Comparison of ENCODE assay signal across 28 cellular contexts in the genomic region with DNA sequence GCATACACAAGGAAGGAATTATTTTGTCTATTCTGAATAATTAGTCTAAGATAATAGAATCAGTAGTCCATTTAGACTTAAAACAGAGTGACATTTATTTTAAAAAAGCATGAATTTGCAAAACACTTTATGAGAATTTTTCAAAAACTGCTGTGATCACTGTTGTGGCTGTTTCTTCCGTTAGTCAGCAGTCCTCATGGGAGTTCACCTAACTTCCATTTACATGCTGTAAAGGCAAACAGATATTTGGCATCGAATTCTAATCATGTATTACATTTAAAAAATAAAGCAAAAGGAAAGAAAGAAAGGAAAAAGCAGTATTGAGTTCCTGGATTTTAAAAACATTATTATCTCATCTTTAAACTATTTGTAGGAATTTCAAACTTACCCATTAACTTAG.
"Had no signal": no experiment of that assay in that cellular context is flagged by ENCODE, and none has a peak within 500 bp of the region (broad histone marks: within the 10 kb centered on the region; RNA-seq: fewer than 3 reads in every experiment).

No MANE protein-coding gene starts in this region.

- H3K4me1 Mint-ChIP-seq: activated naive CD4-positive, alpha-beta T cell treated with anti-CD3 and anti-CD28 coated beads, Interleukin-2, amount 50 U/mL, for 24 hours; activated naive CD8-positive, alpha-beta T cell treated with anti-CD3 and anti-CD28 coated beads, Interleukin-2, amount 50 U/mL, for 24 hours; activated T-helper 17 cell treated with anti-CD3 and anti-CD28 coated beads, Interleukin-2, amount 50 U/mL, for 72 hours; nephron had no signal

- H3K4me1 ChIP-seq: pancreas, prostate gland, stomach, upper lobe of right lung had no signal

- H3K9me3 Mint-ChIP-seq: activated CD8-positive, alpha-beta T cell treated with anti-CD3 and anti-CD28 coated beads for 36 hours; activated naive CD4-positive, alpha-beta T cell treated with anti-CD3 and anti-CD28 coated beads, Interleukin-2, amount 50 U/mL, for 24 hours; activated naive CD8-positive, alpha-beta T cell treated with anti-CD3 and anti-CD28 coated beads, Interleukin-2, amount 50 U/mL, for 24 hours; activated T-cell treated with anti-CD3 and anti-CD28 coated beads, Interleukin-2, amount 50 U/mL, for 4 hours; activated T-helper 17 cell treated with anti-CD3 and anti-CD28 coated beads, Interleukin-2, amount 50 U/mL, for 72 hours; WTC11 had no signal

- DNase-seq: activated CD4-positive, alpha-beta T cell treated with anti-CD3 and anti-CD28 coated beads, Interleukin-2, amount 50 U/mL, for 1 hour; activated CD8-positive, alpha-beta T cell treated with anti-CD3 and anti-CD28 coated beads for 36 hours; activated naive CD8-positive, alpha-beta T cell treated with anti-CD3 and anti-CD28 coated beads, Interleukin-2, amount 50 U/mL, for 24 hours; activated T-cell treated with anti-CD3 and anti-CD28 coated beads, Interleukin-2, amount 50 U/mL, for 4 hours; amygdala; caudate nucleus; islet precursor cell; left ventricle myocardium inferior; pancreas; retina; sigmoid colon; small intestine; stimulated activated CD4-positive, alpha-beta T cell treated with anti-CD3 and anti-CD28 coated beads, Interleukin-4, amount 100 ng/mL, for 4 hours; stimulated activated CD8-positive, alpha-beta memory T cell treated with anti-CD3 and anti-CD28 coated beads, Interleukin-4, amount 100 ng/mL, for 48 hours; stomach; T-helper 2 cell; tibial artery; upper lobe of right lung had no signal

- H3K27ac Mint-ChIP-seq: activated CD8-positive, alpha-beta T cell treated with anti-CD3 and anti-CD28 coated beads for 36 hours; activated naive CD4-positive, alpha-beta T cell treated with anti-CD3 and anti-CD28 coated beads, Interleukin-2, amount 50 U/mL, for 24 hours; activated naive CD8-positive, alpha-beta T cell treated with anti-CD3 and anti-CD28 coated beads, Interleukin-2, amount 50 U/mL, for 24 hours; activated T-helper 17 cell treated with anti-CD3 and anti-CD28 coated beads, Interleukin-2, amount 50 U/mL, for 72 hours; stimulated activated memory B cell treated with anti-CD40 and anti-IgM and Interleukin-4, amounts not matched to agents 10 μg/mL and 1 μg/mL and 100 μg/mL, for 72 hours had no signal

- ATAC-seq: activated CD8-positive, alpha-beta T cell treated with anti-CD3 and anti-CD28 coated beads for 36 hours; activated naive CD8-positive, alpha-beta T cell treated with anti-CD3 and anti-CD28 coated beads, Interleukin-2, amount 50 U/mL, for 24 hours; activated T-cell treated with anti-CD3 and anti-CD28 coated beads, Interleukin-2, amount 50 U/mL, for 4 hours; activated T-helper 17 cell treated with anti-CD3 and anti-CD28 coated beads, Interleukin-2, amount 50 U/mL, for 72 hours; gastroesophageal sphincter; pancreas; stimulated activated memory B cell treated with anti-CD40 and anti-IgM and Interleukin-4, amounts not matched to agents 10 μg/mL and 1 μg/mL and 100 μg/mL, for 72 hours; upper lobe of right lung; WTC11 had no signal

- H2AFZ ChIP-seq: hepatocyte had no signal

- H3K27me3 ChIP-seq: esophagus muscularis mucosa, gastroesophageal sphincter, hepatocyte, pancreas, sigmoid colon, stomach, tibial artery, upper lobe of right lung had no signal

- H3K27me3 Mint-ChIP-seq: activated CD8-positive, alpha-beta T cell treated with anti-CD3 and anti-CD28 coated beads for 36 hours; activated naive CD4-positive, alpha-beta T cell treated with anti-CD3 and anti-CD28 coated beads, Interleukin-2, amount 50 U/mL, for 24 hours; activated naive CD8-positive, alpha-beta T cell treated with anti-CD3 and anti-CD28 coated beads, Interleukin-2, amount 50 U/mL, for 24 hours; activated T-helper 17 cell treated with anti-CD3 and anti-CD28 coated beads, Interleukin-2, amount 50 U/mL, for 72 hours; stimulated activated memory B cell treated with anti-CD40 and anti-IgM and Interleukin-4, amounts not matched to agents 10 μg/mL and 1 μg/mL and 100 μg/mL, for 72 hours had no signal

- H3K9me3 ChIP-seq: esophagus muscularis mucosa, gastroesophageal sphincter, pancreas, prostate gland, sigmoid colon, stomach, tibial artery, upper lobe of right lung had no signal

- H3K27ac ChIP-seq: esophagus muscularis mucosa, gastroesophageal sphincter, hepatocyte, left ventricle myocardium inferior, pancreas, prostate gland, upper lobe of right lung had no signal

- H3K4me2 ChIP-seq: hepatocyte had no signal

- H3K79me2 ChIP-seq: hepatocyte had no signal

- H3K4me3 ChIP-seq: esophagus muscularis mucosa, gastroesophageal sphincter, hepatocyte, left ventricle myocardium inferior, lung, pancreas, prostate gland, sigmoid colon, stomach, tibial artery, upper lobe of right lung had no signal

- H3K36me3 ChIP-seq: pancreas, prostate gland had no signal

- H3K4me3 Mint-ChIP-seq: activated CD8-positive, alpha-beta T cell treated with anti-CD3 and anti-CD28 coated beads for 36 hours; activated naive CD4-positive, alpha-beta T cell treated with anti-CD3 and anti-CD28 coated beads, Interleukin-2, amount 50 U/mL, for 24 hours; activated naive CD8-positive, alpha-beta T cell treated with anti-CD3 and anti-CD28 coated beads, Interleukin-2, amount 50 U/mL, for 24 hours; activated T-cell treated with anti-CD3 and anti-CD28 coated beads, Interleukin-2, amount 50 U/mL, for 4 hours; activated T-helper 17 cell treated with anti-CD3 and anti-CD28 coated beads, Interleukin-2, amount 50 U/mL, for 72 hours; nephron; stimulated activated memory B cell treated with anti-CD40 and anti-IgM and Interleukin-4, amounts not matched to agents 10 μg/mL and 1 μg/mL and 100 μg/mL, for 72 hours; WTC11 had no signal
